12 cellular contexts compared by ENCODE assay signal in genomic region chr18:31040982-31041345, GRCh38. TPM values are rescaled to one million over a fixed set of nuclear protein-coding genes. Genes with fewer than 3 reads are reported as not detected.
DNase-seq lines count a peak whose midpoint lies in the region; ATAC-seq and TF ChIP-seq lines count a peak whose summit lies in the region.
"Had no signal": no experiment of that assay in that cellular context is flagged by ENCODE, and none has a peak within 500 bp of the region (broad histone marks: within the 10 kb centered on the region; RNA-seq: fewer than 3 reads in every experiment).

No MANE protein-coding gene starts in this region.

- peaks cover 50% of the 10 kb centered on the region for H3K4me1 ChIP-seq in RWPE2 (ENCODE audit: insufficient read depth, poor library complexity, severe bottlenecking)
- peaks cover 0 to 65% (median 4%) of the 10 kb centered on the region in 3 donors for H3K4me1 ChIP-seq in esophagus squamous epithelium
- no peaks in the 10 kb centered on the region for H3K4me1 ChIP-seq in neural progenitor cell
- H3K4me1 ChIP-seq in effector memory CD4-positive, alpha-beta T cell (ENCODE audit: control insufficient read depth, insufficient read depth, low read length, poor library complexity, severe bottlenecking), result no peaks in the 10 kb centered on the region

- peak; percentile 66 for DNase-seq in RWPE2 (ENCODE audit: low spot score)
- no peak for DNase-seq in esophagus squamous epithelium (lab: John Stamatoyannopoulos, UW)
- DNase-seq in neural progenitor cell (ENCODE audit: low spot score), result peak; percentile 66
- no peak for DNase-seq in effector memory CD4-positive, alpha-beta T cell
- no peak for DNase-seq in NCI-H187 (lab: John Stamatoyannopoulos, UW)
- DNase-seq: NCI-H2107 had no signal

- H3K4me3 Mint-ChIP-seq in neural progenitor cell, result peak overlapping the region; percentile 96

- H3K27ac ChIP-seq in RWPE2 (ENCODE audit: poor library complexity, severe bottlenecking) (peak overlapping the region; percentile 65), esophagus squamous epithelium (peak overlapping the region; percentile 90 to 93 (median 92)), neural progenitor cell (no peak overlapping the region)
- H3K27ac ChIP-seq in effector memory CD4-positive, alpha-beta T cell (ENCODE audit: insufficient read depth, low read length, poor library complexity, severe bottlenecking), result no peak overlapping the region
- H3K27ac ChIP-seq: KMS-11 had no signal

- H3K4me3 ChIP-seq in GM08714 (ENCODE audit: low read length), result peak overlapping the region; percentile 23
- peak overlapping the region; percentile 51 for H3K4me3 ChIP-seq in RWPE2 (ENCODE audit: severe bottlenecking)
- H3K4me3 ChIP-seq in esophagus squamous epithelium, result peak overlapping the region; percentile 53 to 72 (median 62)
- peak overlapping the region; percentile 53 for H3K4me3 ChIP-seq in neural progenitor cell
- no peak overlapping the region for H3K4me3 ChIP-seq in effector memory CD4-positive, alpha-beta T cell (ENCODE audit: insufficient read depth, low read depth, low read length, poor library complexity, severe bottlenecking)

- TF ChIP-seq POLR2A in esophagus squamous epithelium (IDR thresholded peaks at IDR 0.05), result no peak

- H3K9me3 ChIP-seq in RWPE2 (ENCODE audit: severe bottlenecking) (no peaks in the 10 kb centered on the region), esophagus squamous epithelium (no peaks in the 10 kb centered on the region), neural progenitor cell (ENCODE audit: low read depth) (no peaks in the 10 kb centered on the region)
- no peaks in the 10 kb centered on the region for H3K9me3 ChIP-seq in effector memory CD4-positive, alpha-beta T cell (ENCODE audit: control insufficient read depth, low read length)

- TF ChIP-seq CTCF in RWPE2 (IDR thresholded peaks at IDR 0.05; ENCODE audit: poor library complexity, severe bottlenecking), result no peak
- TF ChIP-seq CTCF in esophagus squamous epithelium (IDR thresholded peaks at IDR 0.05), result no peak
- no peak for TF ChIP-seq CTCF in neural progenitor cell (IDR thresholded peaks at IDR 0.05)

- H3K9ac ChIP-seq in neural progenitor cell, result no peak overlapping the region
- H3K9ac ChIP-seq: KMS-11 had no signal

- H3K79me2 ChIP-seq in neural progenitor cell (ENCODE audit: low read depth), result no peaks in the 10 kb centered on the region

- peaks cover 43% of the 10 kb centered on the region for H3K27me3 Mint-ChIP-seq in neural progenitor cell (ENCODE audit: insufficient read depth, low read depth)

- H3K27ac Mint-ChIP-seq in neural progenitor cell, result no peak overlapping the region
- H3K27ac Mint-ChIP-seq: CD14-positive monocyte had no signal

- peaks cover 6% of the 10 kb centered on the region for H3K36me3 Mint-ChIP-seq in neural progenitor cell

- no peaks in the 10 kb centered on the region for H4K20me1 ChIP-seq in neural progenitor cell (ENCODE audit: low read depth)

- 7 to 18% methylated on average over 12 to 14 of the region's 14 CpGs for WGBS in esophagus squamous epithelium, 2 donors

- H3K4me2 ChIP-seq in neural progenitor cell, result peak overlapping the region; percentile 87
- H3K4me2 ChIP-seq: KMS-11 had no signal

- H3K36me3 ChIP-seq in RWPE2 (ENCODE audit: low read depth) (no peaks in the 10 kb centered on the region), esophagus squamous epithelium (no peaks in the 10 kb centered on the region), neural progenitor cell (no peaks in the 10 kb centered on the region)
- no peaks in the 10 kb centered on the region for H3K36me3 ChIP-seq in effector memory CD4-positive, alpha-beta T cell (ENCODE audit: control insufficient read depth, insufficient read depth, low read length)

- peaks cover 2% of the 10 kb centered on the region for H3K9me3 Mint-ChIP-seq in neural progenitor cell

- peak overlapping the region; percentile 97 for H2AFZ ChIP-seq in neural progenitor cell (replicated peaks)

- peaks cover 16% of the 10 kb centered on the region for H3K4me1 Mint-ChIP-seq in neural progenitor cell

- ATAC-seq in RWPE2 (ENCODE audit: low read depth), result no peak
- no peak for ATAC-seq in GM19397 (IDR thresholded peaks at IDR 0.05; ENCODE audit: unreplicated experiment)
- ATAC-seq in HG03045 (IDR thresholded peaks at IDR 0.05; ENCODE audit: unreplicated experiment), result no peak
- ATAC-seq: Panc1 had no signal

- intact Hi-C loops in esophagus squamous epithelium (cut with DNase I), result no loop called here

- H3K27me3 ChIP-seq in RWPE2 (ENCODE audit: insufficient read depth, poor library complexity, severe bottlenecking) (no peaks in the 10 kb centered on the region), esophagus squamous epithelium (peaks cover 0 to 52% (median 1%) of the 10 kb centered on the region in 4 donors), neural progenitor cell (peaks cover 83% of the 10 kb centered on the region)
- H3K27me3 ChIP-seq in effector memory CD4-positive, alpha-beta T cell (replicated peaks; ENCODE audit: control insufficient read depth, insufficient read depth, low read length, poor library complexity, severe bottlenecking), result no peaks in the 10 kb centered on the region

- peaks cover 11% of the 10 kb centered on the region for H3F3A ChIP-seq in neural progenitor cell (ENCODE audit: low read depth)

RNA-seq across cellular contexts. Expression of gene DSC3, which starts 1.6 kb away (rescaled TPM):
- total RNA-seq in esophagus squamous epithelium (100 to 1,000 TPM; 210 to 311 (median 279) TPM), neural progenitor cell (ENCODE audit: low replicate concordance) (1.2 and 1.8 TPM in 2 replicates)

Comparison
In these comparisons a context has a peak if more than half of its experiments do, and no peak if none do; other contexts are left out.
1. DNase-seq: peak in RWPE2 (single experiment) and neural progenitor cell (single experiment); none in esophagus squamous epithelium (single experiment), effector memory CD4-positive, alpha-beta T cell (0 of 3) and NCI-H187 (0 of 2).
2. H3K27ac ChIP-seq: peak in RWPE2 (single experiment) and esophagus squamous epithelium (4 of 4); none in neural progenitor cell (single experiment) and effector memory CD4-positive, alpha-beta T cell (single experiment).
3. RNA of gene DSC3, which starts 1.6 kb away (total RNA-seq): 210 to 311 TPM in esophagus squamous epithelium; 1.2 to 1.8 TPM in neural progenitor cell; every median in the first group is over 10 times any median in the second.